ENCODE assay signal across 23 cellular contexts in genomic region chr1:204382714-204383083, GRCh38. TPM values are rescaled to one million over a fixed set of nuclear protein-coding genes. Genes with fewer than 3 reads are reported as not detected.
DNase-seq lines count a peak whose midpoint lies in the region; ATAC-seq, FAIRE-seq and TF ChIP-seq lines count a peak whose summit lies in the region.
"Had no signal": no experiment of that assay in that cellular context is flagged by ENCODE, and none has a peak within 500 bp of the region (broad histone marks: within the 10 kb centered on the region; RNA-seq: fewer than 3 reads in every experiment).

No MANE protein-coding gene starts in this region.

- H3K9ac ChIP-seq in Loucy (ENCODE audit: low read depth, low read length, poor library complexity, severe bottlenecking) (no peak overlapping the region), K562 (ENCODE audit: insufficient read depth in 1 of 2, low read depth in 2 of 2, low read length in 2 of 2) (no peak overlapping the region; a peak in 1 of 4 replicates)
- H3K9ac ChIP-seq: parathyroid adenoma had no signal

- H4K20me1 ChIP-seq in Loucy (ENCODE audit: insufficient read depth, low read length, poor library complexity, severe bottlenecking) (no peaks in the 10 kb centered on the region), K562 (replicated peaks; ENCODE audit: control insufficient read depth, insufficient read depth, low read length) (peaks cover 12% of the 10 kb centered on the region; the same call in 1 of the 2 replicates)

- TF ChIP-seq EP300 in K562 (IDR thresholded peaks at IDR 0.05; ENCODE audit: low read length), result no peak

- H2AFZ ChIP-seq in Loucy (ENCODE audit: low read length) (no peak overlapping the region), K562 (ENCODE audit: low read depth, low read length) (peak overlapping the region; percentile 43; the same call in 1 of the 2 replicates)
- H2AFZ ChIP-seq: parathyroid adenoma had no signal

- no peaks in the 10 kb centered on the region for H3K9me2 ChIP-seq in Loucy (replicated peaks; ENCODE audit: low read depth, low read length)

- no peak for DNase-seq in CD4-positive, alpha-beta memory T cell
- no peak for DNase-seq in K562 (ENCODE audit: extremely low read depth in 1 of 4, low spot score in 3 of 4)
- no peak for DNase-seq in naive thymus-derived CD4-positive, alpha-beta T cell
- no peak for DNase-seq in cardiac septum (ENCODE audit: low spot score)
- DNase-seq in NCI-H2107 (lab: John Stamatoyannopoulos, UW), result no peak
- DNase-seq: activated CD4-positive, alpha-beta T cell treated with anti-CD3 and anti-CD28 coated beads, Interleukin-2, amount 10 ng/mL, durations not matched to agents 7 days and 5 days; dermis blood vessel endothelial cell; H9; kidney; NCI-H1417; right cardiac atrium; stimulated activated CD4-positive, alpha-beta T cell treated with anti-CD3 and anti-CD28 coated beads, Interleukin-12 subunit alpha, Interleukin-12 subunit beta, amount 100 ng/mL, for 4 hours; thyroid gland had no signal

- H3K79me2 ChIP-seq in Loucy (ENCODE audit: insufficient read depth, low read length), result no peaks in the 10 kb centered on the region
- no peaks in the 10 kb centered on the region for H3K79me2 ChIP-seq in K562 (ENCODE audit: control insufficient read depth, insufficient read depth, low read length)
- H3K79me2 ChIP-seq: parathyroid adenoma had no signal

- no peaks in the 10 kb centered on the region for H3K36me3 Mint-ChIP-seq in CD4-positive, alpha-beta memory T cell
- peaks cover 0 to 5% (median 0%) of the 10 kb centered on the region in 5 donors for H3K36me3 Mint-ChIP-seq in naive thymus-derived CD4-positive, alpha-beta T cell

- POLR2A ChIA-PET in CD4-positive, alpha-beta memory T cell (lab: Charles Lee; ENCODE audit: partially characterized antibody), result interaction anchor here (0.7 to 1.3 kb wide), 3 partner anchors 16 to 28 kb away, joined by 3 to 4 read pairs (median 3); no protein-coding TSS in a partner anchor
- POLR2A ChIA-PET in K562 (lab: Yijun Ruan, JAX), result interaction anchor here (0.6 to 1.1 kb wide), 4 partner anchors 13 to 123 kb away, joined by 3 to 4 read pairs (median 3); no protein-coding TSS in a partner anchor
- POLR2A ChIA-PET in naive thymus-derived CD4-positive, alpha-beta T cell (lab: Charles Lee), result interaction anchor here (0.6 to 1.5 kb wide), 4 partner anchors 10 to 1249 kb away, joined by 3 to 5 read pairs (median 3); partner anchors contain the start of gene ELK4

- TF ChIP-seq CTCF in Loucy (conservative IDR thresholded peaks at IDR 0.05; ENCODE audit: low read length) (no peak), K562 (IDR thresholded peaks at IDR 0.05 in 2 of 3, conservative IDR thresholded peaks at IDR 0.05 in 1 of 3; ENCODE audit: insufficient read depth in 2 of 3, low read depth in 1 of 3, low read length in 3 of 3) (no peak)

- H3K4me2 ChIP-seq in Loucy (ENCODE audit: low read depth, low read length, poor library complexity, severe bottlenecking), result peak overlapping the region; percentile 25
- H3K4me2 ChIP-seq in K562 (ENCODE audit: insufficient read depth, low read length), result peak overlapping the region; percentile 33; the same call in 1 of the 2 replicates

- no TSS peak for BruUV-seq in K562 (replicated peaks; lab: Mats Ljungman, UMichigan)

- intact Hi-C loops in CD4-positive, alpha-beta memory T cell (cut with micrococcal nuclease), result loop anchor here (2.0 kb wide), 1 partner anchor 16 kb away; no protein-coding TSS in a partner anchor
- intact Hi-C loops in K562 (cut with micrococcal nuclease) (loop anchor here (2.0 to 5.0 kb wide), 2 partner anchors 16 to 120 kb away; no protein-coding TSS in a partner anchor), cardiac septum (cut with DNase I) (no loop called here)
- intact Hi-C loops in naive thymus-derived CD4-positive, alpha-beta T cell (cut with micrococcal nuclease), result loop anchor here in 1 of 2 donors (1.0 kb wide), 2 partner anchors 9 to 16 kb away; no protein-coding TSS in a partner anchor

- no peaks in the 10 kb centered on the region for H3K9me1 ChIP-seq in K562 (ENCODE audit: control insufficient read depth, insufficient read depth, low read length)

- H3K4me3 ChIP-seq in CD4-positive, alpha-beta memory T cell (ENCODE audit: low read length in 2 of 2), result peak overlapping the region; percentile 15 to 30
- H3K4me3 ChIP-seq in Loucy (ENCODE audit: low read length, poor library complexity, severe bottlenecking) (no peak overlapping the region), K562 (no peak overlapping the region)
- H3K4me3 ChIP-seq in naive thymus-derived CD4-positive, alpha-beta T cell (ENCODE audit: low read length), result peak overlapping the region; percentile 62
- H3K4me3 ChIP-seq: SK-N-MC, thyroid gland had no signal

- no peaks in the 10 kb centered on the region for H3K9me3 Mint-ChIP-seq in CD4-positive, alpha-beta memory T cell
- no peaks in the 10 kb centered on the region for H3K9me3 Mint-ChIP-seq in naive thymus-derived CD4-positive, alpha-beta T cell
- H3K9me3 Mint-ChIP-seq: activated CD4-positive, alpha-beta T cell treated with anti-CD3 and anti-CD28 coated beads, Interleukin-2, amount 10 ng/mL, durations not matched to agents 7 days and 5 days; activated naive CD4-positive, alpha-beta T cell treated with anti-CD3 and anti-CD28 coated beads for 36 hours; H9; T-helper 2 cell treated with Interferon-gamma antibody and Interleukin-4, amounts not matched to agents 5 μg/mL and 100 μg/mL, for 36 hours had no signal

- no peak for TF ChIP-seq RAD21 in K562 (CRISPR knock-in tag; conservative IDR thresholded peaks at IDR 0.05 in 1 of 2, IDR thresholded peaks at IDR 0.05 in 1 of 2)

- peaks cover 9 to 13% (median 11%) of the 10 kb centered on the region in 4 donors for H3K4me1 Mint-ChIP-seq in CD4-positive, alpha-beta memory T cell
- peaks cover 7 to 15% (median 12%) of the 10 kb centered on the region in 7 donors for H3K4me1 Mint-ChIP-seq in naive thymus-derived CD4-positive, alpha-beta T cell

- peaks cover 6% of the 10 kb centered on the region for H3K4me1 ChIP-seq in CD4-positive, alpha-beta memory T cell (ENCODE audit: insufficient read depth, low read length)
- H3K4me1 ChIP-seq in Loucy (ENCODE audit: insufficient read depth, low read length, poor library complexity, severe bottlenecking) (peaks cover 11% of the 10 kb centered on the region), K562 (replicated peaks in 1 of 2; ENCODE audit: control insufficient read depth in 2 of 2, insufficient read depth in 2 of 2, low read length in 2 of 2) (peaks cover 5 to 7% of the 10 kb centered on the region in 2 experiments)
- H3K4me1 ChIP-seq in naive thymus-derived CD4-positive, alpha-beta T cell (ENCODE audit: control insufficient read depth in 2 of 2, insufficient read depth in 2 of 2, low read length in 2 of 2), result peaks cover 4 to 6% of the 10 kb centered on the region in 2 donors
- H3K4me1 ChIP-seq: parathyroid adenoma had no signal

- CTCF ChIA-PET in CD4-positive, alpha-beta memory T cell (lab: Charles Lee; ENCODE audit: partially characterized antibody), result interaction anchor here (1.3 to 7.6 kb wide), 4 partner anchors 16 to 424 kb away, joined by 3 to 59 read pairs (median 9); no protein-coding TSS in a partner anchor
- CTCF ChIA-PET in K562 (lab: Yijun Ruan, JAX; ENCODE audit: low intra/inter-chr PET ratio), result interaction anchor here (0.5 to 1.6 kb wide), 4 partner anchors 48 to 424 kb away, joined by 3 to 5 read pairs (median 4); no protein-coding TSS in a partner anchor
- CTCF ChIA-PET in naive thymus-derived CD4-positive, alpha-beta T cell (lab: Charles Lee), result interaction anchor here (1.3 to 3.8 kb wide), 4 partner anchors 9 to 28 kb away, joined by 3 to 15 read pairs (median 5); no protein-coding TSS in a partner anchor

- no peak overlapping the region for H3K27ac Mint-ChIP-seq in CD4-positive, alpha-beta memory T cell
- no peak overlapping the region for H3K27ac Mint-ChIP-seq in naive thymus-derived CD4-positive, alpha-beta T cell
- H3K27ac Mint-ChIP-seq: activated CD4-positive, alpha-beta T cell treated with anti-CD3 and anti-CD28 coated beads, Interleukin-2, amount 10 ng/mL, durations not matched to agents 7 days and 5 days; activated naive CD4-positive, alpha-beta T cell treated with anti-CD3 and anti-CD28 coated beads for 36 hours; H9; T-helper 2 cell treated with Interferon-gamma antibody and Interleukin-4, amounts not matched to agents 5 μg/mL and 100 μg/mL, for 36 hours had no signal

- H3F3A ChIP-seq in Loucy (ENCODE audit: low read depth), result no peaks in the 10 kb centered on the region

- 0% methylated on average over 2 of the region's 2 CpGs for WGBS in K562 (ENCODE audit: insufficient coverage, low coverage, missing lambda C conversion rate)

- in situ Hi-C loops in K562 (cut with MboI), result no loop called here

- H3K9me3 ChIP-seq in CD4-positive, alpha-beta memory T cell (ENCODE audit: control insufficient read depth in 1 of 2, low read length in 2 of 2), result no peaks in the 10 kb centered on the region
- H3K9me3 ChIP-seq in Loucy (ENCODE audit: insufficient read depth, low read depth, low read length) (no peaks in the 10 kb centered on the region), K562 (replicated peaks; ENCODE audit: control insufficient read depth, insufficient read depth, low read depth, low read length) (no peaks in the 10 kb centered on the region)
- no peaks in the 10 kb centered on the region for H3K9me3 ChIP-seq in naive thymus-derived CD4-positive, alpha-beta T cell (ENCODE audit: control insufficient read depth in 2 of 3, low read length in 3 of 3)
- H3K9me3 ChIP-seq: breast epithelium, thyroid gland had no signal

- H3K27me3 Mint-ChIP-seq in CD4-positive, alpha-beta memory T cell, result peaks cover 8 to 13% of the 10 kb centered on the region in 2 donors
- peaks cover 3 to 32% (median 6%) of the 10 kb centered on the region in 5 donors for H3K27me3 Mint-ChIP-seq in naive thymus-derived CD4-positive, alpha-beta T cell

- TF ChIP-seq POLR2A in K562 (conservative IDR thresholded peaks at IDR 0.05), result no peak

- H3K4me3 Mint-ChIP-seq in CD4-positive, alpha-beta memory T cell, result no peak overlapping the region
- no peak overlapping the region for H3K4me3 Mint-ChIP-seq in naive thymus-derived CD4-positive, alpha-beta T cell
- H3K4me3 Mint-ChIP-seq: activated CD4-positive, alpha-beta T cell treated with anti-CD3 and anti-CD28 coated beads, Interleukin-2, amount 10 ng/mL, durations not matched to agents 7 days and 5 days; activated naive CD4-positive, alpha-beta T cell treated with anti-CD3 and anti-CD28 coated beads for 36 hours; H9; T-helper 2 cell treated with Interferon-gamma antibody and Interleukin-4, amounts not matched to agents 5 μg/mL and 100 μg/mL, for 36 hours had no signal

- no peak for FAIRE-seq in K562 (lab: Jason Lieb, UNC)
- FAIRE-seq: kidney, RCC 7860 had no signal

- peaks cover 6% of the 10 kb centered on the region for H3K27me3 ChIP-seq in CD4-positive, alpha-beta memory T cell (ENCODE audit: insufficient read depth, low read length)
- H3K27me3 ChIP-seq in Loucy (ENCODE audit: insufficient read depth, low read length, poor library complexity, severe bottlenecking) (peaks cover 7% of the 10 kb centered on the region), K562 (ENCODE audit: control insufficient read depth in 2 of 2, insufficient read depth in 2 of 2, low read length in 2 of 2) (peaks cover 35 to 38% of the 10 kb centered on the region in 2 experiments)
- H3K27me3 ChIP-seq in naive thymus-derived CD4-positive, alpha-beta T cell (ENCODE audit: control insufficient read depth in 2 of 2, insufficient read depth in 2 of 2, low read length in 2 of 2), result no peaks in the 10 kb centered on the region
- H3K27me3 ChIP-seq: breast epithelium, thyroid gland had no signal

- ATAC-seq in K562, result no peak
- no peak for ATAC-seq in naive thymus-derived CD4-positive, alpha-beta T cell
- ATAC-seq in HG03442 (IDR thresholded peaks at IDR 0.05; ENCODE audit: unreplicated experiment), result no peak
- no peak for ATAC-seq in GM21381 (IDR thresholded peaks at IDR 0.05; ENCODE audit: unreplicated experiment)
- ATAC-seq: right cardiac atrium had no signal

- H3K36me3 ChIP-seq in CD4-positive, alpha-beta memory T cell (ENCODE audit: insufficient read depth, low read length), result no peaks in the 10 kb centered on the region
- no peaks in the 10 kb centered on the region for H3K36me3 ChIP-seq in Loucy (ENCODE audit: insufficient read depth, low read length)
- no peaks in the 10 kb centered on the region for H3K36me3 ChIP-seq in K562 (ENCODE audit: control insufficient read depth, insufficient read depth, low read length)
- no peaks in the 10 kb centered on the region for H3K36me3 ChIP-seq in naive thymus-derived CD4-positive, alpha-beta T cell (ENCODE audit: control insufficient read depth in 2 of 3, insufficient read depth in 3 of 3, low read length in 3 of 3)
- H3K36me3 ChIP-seq: breast epithelium, thyroid gland had no signal

- no peak overlapping the region for H3K27ac ChIP-seq in CD4-positive, alpha-beta memory T cell (ENCODE audit: low read depth, low read length)
- H3K27ac ChIP-seq in K562 (ENCODE audit: extremely low read depth, low read depth, low read length), result no peak overlapping the region
- peak overlapping the region; percentile 52 for H3K27ac ChIP-seq in naive thymus-derived CD4-positive, alpha-beta T cell (ENCODE audit: low read depth, low read length)
- H3K27ac ChIP-seq: breast epithelium, parathyroid adenoma, SK-N-MC, thyroid gland, VCaP had no signal

RNA-seq across cellular contexts. Expression of gene PLEKHA6, which starts 23.0 kb away (rescaled TPM):
- total RNA-seq in CD4-positive, alpha-beta memory T cell, result under 1 TPM; 0.52 to 0.89 TPM
- polyA plus RNA-seq in CD4-positive, alpha-beta memory T cell, result under 1 TPM in 1 of 2 donors, not detected in 1; 0.15 TPM
- total RNA-seq in K562 (2011; cell fraction: chromatin; rRNA removed; ENCODE audit: low replicate concordance), result 0.09 and 0.14 TPM in 2 replicates
- 0.17 TPM in 1 of 2 replicates, not detected in the other for total RNA-seq in K562 (2011; cell fraction: nucleolus; rRNA removed)
- 0.15 TPM in 1 of 2 replicates, not detected in the other for total RNA-seq in K562 (2011; cell fraction: nucleoplasm; rRNA removed)
- total RNA-seq in K562 (2014; rRNA removed) (not detected in 2 replicates), K562 (2014; rRNA removed; fragmentation: Illumina TruSeq; extraction: Trizol) (not detected in 2 replicates), K562 (2015; rRNA removed; fragmentation: Illumina TruSeq; extraction: Trizol) (0.04 and 0.34 TPM in 2 replicates), K562 (2021) (0.29 and 0.33 TPM in 2 replicates), cardiac septum (27.9 TPM)
- polyA plus RNA-seq in K562 (2011; rRNA removed) (0.01 TPM in 2 replicates), K562 (2014; fragmentation: Illumina TruSeq; extraction: Trizol) (not detected in 2 replicates), K562 (2014; fragmentation: Nextera tagmentation; extraction: Ambion mirVana) (under 1 TPM in 1 of 2 experiments, not detected in 1; under 0.01 TPM), K562 (2014; rRNA removed) (0.01 TPM in 1 of 2 replicates, not detected in the other)
- polyA plus RNA-seq in K562 (2011; cell fraction: cytosol; rRNA removed), result 0.01 TPM in 1 of 2 replicates, not detected in the other
- polyA plus RNA-seq in K562 (2011; cell fraction: nucleus; rRNA removed), result 0.06 and 0.24 TPM in 2 replicates
- polyA plus RNA-seq in K562 (2012), result 0.21 and 0.35 TPM in 2 replicates
- polyA minus RNA-seq in K562 (2011; rRNA and poly(A)+ RNA removed), result 0.04 and 0.06 TPM in 2 replicates
- not detected in 2 replicates for polyA minus RNA-seq in K562 (2011; cell fraction: cytosol; rRNA and poly(A)+ RNA removed)
- polyA minus RNA-seq in K562 (2011; cell fraction: nucleus; rRNA and poly(A)+ RNA removed), result under 0.01 and 0.11 TPM in 2 replicates
- 1 to 10 TPM in 1 of 5 experiments, under 1 TPM in 4; 0.05 to 1.9 (median 0.57) TPM for total RNA-seq in naive thymus-derived CD4-positive, alpha-beta T cell
- polyA plus RNA-seq in naive thymus-derived CD4-positive, alpha-beta T cell, result under 1 TPM in 1 of 2 donors, not detected in 1; 0.24 TPM
- total RNA-seq: activated CD4-positive, alpha-beta T cell treated with anti-CD3 and anti-CD28 coated beads, Interleukin-2, amount 10 ng/mL, durations not matched to agents 7 days and 5 days had no signal

RNA-seq across cellular contexts. Expression of gene PPP1R15B, which starts 28.9 kb away (rescaled TPM):
- 10 to 100 TPM; 78.0 to 81.1 TPM for total RNA-seq in CD4-positive, alpha-beta memory T cell
- polyA plus RNA-seq in CD4-positive, alpha-beta memory T cell, result 10 to 100 TPM; 17.9 to 20.4 TPM
- total RNA-seq in K562 (2011; cell fraction: chromatin; rRNA removed; ENCODE audit: low replicate concordance), result 89.5 and 106 TPM in 2 replicates
- total RNA-seq in K562 (2011; cell fraction: nucleolus; rRNA removed), result 92.1 and 92.6 TPM in 2 replicates
- 106 and 121 TPM in 2 replicates for total RNA-seq in K562 (2011; cell fraction: nucleoplasm; rRNA removed)
- total RNA-seq in K562 (2014; rRNA removed), result 30.8 and 32.3 TPM in 2 replicates
- 42.2 and 45.5 TPM in 2 replicates for total RNA-seq in K562 (2014; rRNA removed; fragmentation: Illumina TruSeq; extraction: Trizol)
- total RNA-seq in K562 (2015; rRNA removed; fragmentation: Illumina TruSeq; extraction: Trizol), result 30.6 and 32.4 TPM in 2 replicates
- total RNA-seq in K562 (2021), result 46.5 and 48.1 TPM in 2 replicates
- 24.6 and 27.0 TPM in 2 replicates for polyA plus RNA-seq in K562 (2011; rRNA removed)
- 19.2 and 23.1 TPM in 2 replicates for polyA plus RNA-seq in K562 (2011; cell fraction: cytosol; rRNA removed)
- 18.4 and 20.5 TPM in 2 replicates for polyA plus RNA-seq in K562 (2011; cell fraction: nucleus; rRNA removed)
- 15.8 and 22.5 TPM in 2 replicates for polyA plus RNA-seq in K562 (2012)
- polyA plus RNA-seq in K562 (2014; fragmentation: Illumina TruSeq; extraction: Trizol), result 34.2 and 36.5 TPM in 2 replicates
- 10 to 100 TPM; 17.0 to 24.7 TPM for polyA plus RNA-seq in K562 (2014; fragmentation: Nextera tagmentation; extraction: Ambion mirVana)
- 26.9 and 27.2 TPM in 2 replicates for polyA plus RNA-seq in K562 (2014; rRNA removed)
- polyA minus RNA-seq in K562 (2011; rRNA and poly(A)+ RNA removed), result 47.0 and 63.2 TPM in 2 replicates
- 38.7 and 39.2 TPM in 2 replicates for polyA minus RNA-seq in K562 (2011; cell fraction: cytosol; rRNA and poly(A)+ RNA removed)
- polyA minus RNA-seq in K562 (2011; cell fraction: nucleus; rRNA and poly(A)+ RNA removed), result 36.5 and 72.2 TPM in 2 replicates
- total RNA-seq in naive thymus-derived CD4-positive, alpha-beta T cell, result 100 to 1,000 TPM in 2 of 5 experiments, 10 to 100 TPM in 3; 69.5 to 175 (median 73.0) TPM
- polyA plus RNA-seq in naive thymus-derived CD4-positive, alpha-beta T cell, result 10 to 100 TPM; 14.1 to 19.3 TPM
- total RNA-seq in cardiac septum, result 21.2 TPM

Comparison
In these comparisons a context has a peak if more than half of its experiments do, and no peak if none do; other contexts are left out.
1. H3K4me3 ChIP-seq: peak in CD4-positive, alpha-beta memory T cell (2 of 2) and naive thymus-derived CD4-positive, alpha-beta T cell (single experiment); none in Loucy (single experiment) and K562 (single experiment).